1 cellular context compared by ENCODE assay signal in the genomic region with DNA sequence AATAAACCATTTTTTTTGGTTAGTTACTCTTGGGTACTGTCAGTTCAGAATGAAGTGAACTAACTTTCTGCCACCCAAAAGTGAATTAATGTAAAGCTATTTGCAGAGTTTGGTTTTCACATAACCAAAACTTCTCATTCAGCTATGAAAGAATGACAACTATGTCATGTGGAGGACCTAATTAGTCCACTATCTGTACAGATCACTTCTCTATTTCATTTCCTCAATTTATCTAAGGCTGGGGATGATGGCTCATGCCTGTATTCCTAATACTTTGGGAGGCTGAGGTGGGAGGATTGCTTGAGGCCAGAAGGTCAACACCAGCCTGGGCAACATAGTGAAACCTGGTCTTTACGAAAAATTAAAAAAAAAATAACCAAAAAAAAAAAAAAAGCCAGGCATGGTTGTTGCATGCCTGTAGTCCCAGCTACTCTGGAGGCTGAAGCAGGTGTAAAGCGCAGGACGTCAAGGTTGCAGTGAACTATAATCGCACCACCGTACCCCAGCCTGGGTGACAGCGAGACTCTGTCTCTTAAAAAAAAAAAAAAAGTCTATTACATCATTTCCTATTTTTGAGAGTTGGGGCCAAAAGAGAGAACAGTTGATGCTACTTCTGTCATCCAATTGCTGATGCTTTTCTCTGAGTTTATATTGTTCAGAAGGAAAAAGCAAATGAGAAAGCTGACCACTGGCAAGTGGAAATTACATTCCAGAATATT.
TF ChIP-seq lines count a peak whose summit lies in the region.

No MANE protein-coding gene starts in this region.

TF ChIP-seq in GM23338, 12 proteins besides CTCF, POLR2A, EP300 and RAD21 (continued from another document):
- no peak for TF ChIP-seq ETS1 (IDR thresholded peaks at IDR 0.05)
- TF ChIP-seq STAT1 (IDR thresholded peaks at IDR 0.05; ENCODE audit: unreplicated experiment), result no peak
- TF ChIP-seq, protein P1, sequence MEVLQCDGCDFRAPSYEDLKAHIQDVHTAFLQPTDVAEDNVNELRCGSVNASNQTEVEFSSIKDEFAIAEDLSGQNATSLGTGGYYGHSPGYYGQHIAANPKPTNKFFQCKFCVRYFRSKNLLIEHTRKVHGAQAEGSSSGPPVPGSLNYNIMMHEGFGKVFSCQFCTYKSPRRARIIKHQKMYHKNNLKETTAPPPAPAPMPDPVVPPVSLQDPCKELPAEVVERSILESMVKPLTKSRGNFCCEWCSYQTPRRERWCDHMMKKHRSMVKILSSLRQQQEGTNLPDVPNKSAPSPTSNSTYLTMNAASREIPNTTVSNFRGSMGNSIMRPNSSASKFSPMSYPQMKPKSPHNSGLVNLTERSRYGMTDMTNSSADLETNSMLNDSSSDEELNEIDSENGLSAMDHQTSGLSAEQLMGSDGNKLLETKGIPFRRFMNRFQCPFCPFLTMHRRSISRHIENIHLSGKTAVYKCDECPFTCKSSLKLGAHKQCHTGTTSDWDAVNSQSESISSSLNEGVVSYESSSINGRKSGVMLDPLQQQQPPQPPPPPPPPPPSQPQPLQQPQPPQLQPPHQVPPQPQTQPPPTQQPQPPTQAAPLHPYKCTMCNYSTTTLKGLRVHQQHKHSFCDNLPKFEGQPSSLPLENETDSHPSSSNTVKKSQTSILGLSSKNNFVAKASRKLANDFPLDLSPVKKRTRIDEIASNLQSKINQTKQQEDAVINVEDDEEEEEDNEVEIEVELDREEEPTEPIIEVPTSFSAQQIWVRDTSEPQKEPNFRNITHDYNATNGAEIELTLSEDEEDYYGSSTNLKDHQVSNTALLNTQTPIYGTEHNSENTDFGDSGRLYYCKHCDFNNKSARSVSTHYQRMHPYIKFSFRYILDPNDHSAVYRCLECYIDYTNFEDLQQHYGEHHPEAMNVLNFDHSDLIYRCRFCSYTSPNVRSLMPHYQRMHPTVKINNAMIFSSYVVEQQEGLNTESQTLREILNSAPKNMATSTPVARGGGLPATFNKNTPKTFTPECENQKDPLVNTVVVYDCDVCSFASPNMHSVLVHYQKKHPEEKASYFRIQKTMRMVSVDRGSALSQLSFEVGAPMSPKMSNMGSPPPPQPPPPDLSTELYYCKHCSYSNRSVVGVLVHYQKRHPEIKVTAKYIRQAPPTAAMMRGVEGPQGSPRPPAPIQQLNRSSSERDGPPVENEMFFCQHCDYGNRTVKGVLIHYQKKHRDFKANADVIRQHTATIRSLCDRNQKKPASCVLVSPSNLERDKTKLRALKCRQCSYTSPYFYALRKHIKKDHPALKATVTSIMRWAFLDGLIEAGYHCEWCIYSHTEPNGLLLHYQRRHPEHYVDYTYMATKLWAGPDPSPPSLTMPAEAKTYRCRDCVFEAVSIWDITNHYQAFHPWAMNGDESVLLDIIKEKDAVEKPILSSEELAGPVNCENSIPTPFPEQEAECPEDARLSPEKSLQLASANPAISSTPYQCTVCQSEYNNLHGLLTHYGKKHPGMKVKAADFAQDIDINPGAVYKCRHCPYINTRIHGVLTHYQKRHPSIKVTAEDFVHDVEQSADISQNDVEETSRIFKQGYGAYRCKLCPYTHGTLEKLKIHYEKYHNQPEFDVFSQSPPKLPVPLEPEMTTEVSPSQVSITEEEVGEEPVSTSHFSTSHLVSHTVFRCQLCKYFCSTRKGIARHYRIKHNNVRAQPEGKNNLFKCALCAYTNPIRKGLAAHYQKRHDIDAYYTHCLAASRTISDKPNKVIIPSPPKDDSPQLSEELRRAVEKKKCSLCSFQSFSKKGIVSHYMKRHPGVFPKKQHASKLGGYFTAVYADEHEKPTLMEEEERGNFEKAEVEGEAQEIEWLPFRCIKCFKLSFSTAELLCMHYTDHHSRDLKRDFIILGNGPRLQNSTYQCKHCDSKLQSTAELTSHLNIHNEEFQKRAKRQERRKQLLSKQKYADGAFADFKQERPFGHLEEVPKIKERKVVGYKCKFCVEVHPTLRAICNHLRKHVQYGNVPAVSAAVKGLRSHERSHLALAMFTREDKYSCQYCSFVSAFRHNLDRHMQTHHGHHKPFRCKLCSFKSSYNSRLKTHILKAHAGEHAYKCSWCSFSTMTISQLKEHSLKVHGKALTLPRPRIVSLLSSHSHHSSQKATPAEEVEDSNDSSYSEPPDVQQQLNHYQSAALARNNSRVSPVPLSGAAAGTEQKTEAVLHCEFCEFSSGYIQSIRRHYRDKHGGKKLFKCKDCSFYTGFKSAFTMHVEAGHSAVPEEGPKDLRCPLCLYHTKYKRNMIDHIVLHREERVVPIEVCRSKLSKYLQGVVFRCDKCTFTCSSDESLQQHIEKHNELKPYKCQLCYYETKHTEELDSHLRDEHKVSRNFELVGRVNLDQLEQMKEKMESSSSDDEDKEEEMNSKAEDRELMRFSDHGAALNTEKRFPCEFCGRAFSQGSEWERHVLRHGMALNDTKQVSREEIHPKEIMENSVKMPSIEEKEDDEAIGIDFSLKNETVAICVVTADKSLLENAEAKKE (CRISPR knock-in tag; IDR thresholded peaks at IDR 0.05), result no peak
- no peak for TF ChIP-seq JUNB (IDR thresholded peaks at IDR 0.05; ENCODE audit: unreplicated experiment)
- no peak for TF ChIP-seq POLR2AphosphoS5 (IDR thresholded peaks at IDR 0.05; ENCODE audit: low read depth)
- TF ChIP-seq EZH2phosphoT487 (IDR thresholded peaks at IDR 0.05; ENCODE audit: unreplicated experiment), result no peak
- TF ChIP-seq NANOG (IDR thresholded peaks at IDR 0.05; ENCODE audit: borderline replicate concordance), result no peak
- no peak for TF ChIP-seq CREB1 (CRISPR knock-in tag; IDR thresholded peaks at IDR 0.05; ENCODE audit: low read depth)
- no peak for TF ChIP-seq REST (IDR thresholded peaks at IDR 0.05; ENCODE audit: unreplicated experiment)
